In genomic region chrX:129717902-129718301, GRCh38 we compare ENCODE assay signal across 14 cellular contexts. TPM values are rescaled to one million over a fixed set of nuclear protein-coding genes. Genes with fewer than 3 reads are reported as not detected.
A peak's percentile ranks its signal among the peaks of the same experiment; 100 is the strongest.
DNase-seq lines count a peak whose midpoint lies in the region; ATAC-seq and TF ChIP-seq lines count a peak whose summit lies in the region.
"Had no signal": no experiment of that assay in that cellular context is flagged by ENCODE, and none has a peak within 500 bp of the region (broad histone marks: within the 10 kb centered on the region; RNA-seq: fewer than 3 reads in every experiment).

No MANE protein-coding gene starts in this region.

- TF ChIP-seq CTCF in chondrocyte (IDR thresholded peaks at IDR 0.05) (no peak), GM10266 (IDR thresholded peaks at IDR 0.05; ENCODE audit: control insufficient read depth, insufficient read depth, low read depth, missing control alignments) (no peak)

- no peak overlapping the region for H3K4me3 Mint-ChIP-seq in chondrocyte (ENCODE audit: unreplicated experiment)
- H3K4me3 Mint-ChIP-seq: activated CD4-positive, alpha-beta memory T cell treated with anti-CD3 and anti-CD28 coated beads, Interleukin-2, amount 10 ng/mL, durations not matched to agents 7 days and 5 days; T-helper 1 cell treated with Interleukin-12 subunit alpha and Interleukin-12 subunit beta and Interleukin-4 antibody, amounts not matched to agents 30 μg/mL and 1 μg/mL, for 36 hours had no signal

- no peaks in the 10 kb centered on the region for H3K4me1 Mint-ChIP-seq in chondrocyte (ENCODE audit: low read depth)

- peak overlapping the region; percentile 70 for H3K27ac Mint-ChIP-seq in chondrocyte (ENCODE audit: unreplicated experiment)
- H3K27ac Mint-ChIP-seq: activated CD4-positive, alpha-beta memory T cell treated with anti-CD3 and anti-CD28 coated beads, Interleukin-2, amount 10 ng/mL, durations not matched to agents 7 days and 5 days; T-helper 1 cell treated with Interleukin-12 subunit alpha and Interleukin-12 subunit beta and Interleukin-4 antibody, amounts not matched to agents 30 μg/mL and 1 μg/mL, for 36 hours had no signal

- ATAC-seq in GM21786 (IDR thresholded peaks at IDR 0.05; ENCODE audit: unreplicated experiment) = no peak

- no peaks in the 10 kb centered on the region for H3K9me3 Mint-ChIP-seq in chondrocyte (ENCODE audit: low read depth)
- H3K9me3 Mint-ChIP-seq: activated CD4-positive, alpha-beta memory T cell treated with anti-CD3 and anti-CD28 coated beads, Interleukin-2, amount 10 ng/mL, durations not matched to agents 7 days and 5 days; T-helper 1 cell treated with Interleukin-12 subunit alpha and Interleukin-12 subunit beta and Interleukin-4 antibody, amounts not matched to agents 30 μg/mL and 1 μg/mL, for 36 hours had no signal

- no peaks in the 10 kb centered on the region for H3K36me3 Mint-ChIP-seq in chondrocyte (ENCODE audit: low read depth)

- H3K27me3 Mint-ChIP-seq in chondrocyte (ENCODE audit: low read depth) = peaks cover 19% of the 10 kb centered on the region
- H3K27me3 Mint-ChIP-seq: activated CD4-positive, alpha-beta memory T cell treated with anti-CD3 and anti-CD28 coated beads, Interleukin-2, amount 10 ng/mL, durations not matched to agents 7 days and 5 days had no signal

- in situ Hi-C loops in ACHN (cut with HindIII; ENCODE audit: low pct_ligation_motif_present, low pct_unique_long_range_greater_than_20kb, low sequenced_read_pairs) = no loop called here

- DNase-seq in ACHN (peak; percentile 0), HK-2 (ENCODE audit: unreplicated experiment) (peak; percentile 60), chondrocyte (ENCODE audit: low spot score) (no peak), iris pigment epithelial cell (ENCODE audit: low read depth) (peak; percentile 84), NCI-H2196 treated with DMSO at 0.1 percent for 48 hours (lab: John Stamatoyannopoulos, UW; ENCODE audit: unreplicated experiment) (no peak), GM10266 (ENCODE audit: extremely low spot score) (no peak)
- no peak for DNase-seq in central memory CD4-positive, alpha-beta T cell
- DNase-seq: activated CD4-positive, alpha-beta memory T cell treated with anti-CD3 and anti-CD28 coated beads, Interleukin-2, amount 10 ng/mL, durations not matched to agents 7 days and 5 days; activated naive CD4-positive, alpha-beta T cell; BE2C; small intestine had no signal

RNA-seq across cellular contexts. Expression of gene XPNPEP2, which starts 20.9 kb away (rescaled TPM):
- total RNA-seq in chondrocyte = not detected in 3 replicates
- total RNA-seq: dermis microvascular lymphatic vessel endothelial cell had no signal

Comparison
In these comparisons a context has a peak if more than half of its experiments do, and no peak if none do; other contexts are left out.
1. DNase-seq: peak in ACHN (single experiment), HK-2 (single experiment) and iris pigment epithelial cell (single experiment); none in chondrocyte (single experiment), NCI-H2196 treated with DMSO at 0.1 percent for 48 hours (single experiment), GM10266 (single experiment) and central memory CD4-positive, alpha-beta T cell (single experiment).